8 cellular contexts compared by ENCODE assay signal in the genomic region with DNA sequence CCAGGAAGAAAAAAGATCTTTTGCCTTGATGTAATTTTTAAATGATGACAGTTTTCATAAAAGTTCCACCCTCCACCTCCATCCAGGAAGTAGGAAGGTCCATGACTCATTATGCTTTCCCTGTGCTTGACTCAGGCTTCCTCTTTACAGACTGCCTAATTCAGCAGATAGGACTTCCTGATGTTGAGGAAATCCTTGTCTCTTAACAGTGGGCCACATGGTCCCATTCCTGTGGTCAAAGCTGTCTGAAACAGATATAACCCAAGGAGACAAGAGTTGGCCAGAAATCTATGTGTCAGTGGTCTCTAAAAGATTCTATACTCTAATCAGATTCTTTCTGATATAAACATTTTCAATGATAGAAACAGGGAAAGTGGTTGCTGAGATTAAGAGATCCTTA.
DNase-seq lines count a peak whose midpoint lies in the region; ATAC-seq and TF ChIP-seq lines count a peak whose summit lies in the region.

No MANE protein-coding gene starts in this region.

- no peaks in the 10 kb centered on the region for H3K79me2 ChIP-seq in ACC112 (ENCODE audit: control insufficient read depth, insufficient read depth, low read length, unreplicated experiment)

- TF ChIP-seq CTCF in spleen (IDR thresholded peaks at IDR 0.05 in 8 of 11, conservative IDR thresholded peaks at IDR 0.05 in 3 of 11): no peak

- H3K27ac ChIP-seq in ACC112 (ENCODE audit: low read depth, low read length): peak overlapping the region; percentile 70
- no peak overlapping the region for H3K27ac ChIP-seq in right cardiac atrium (ENCODE audit: low read length)
- peak overlapping the region in 7 of 8 donors; percentile 65 to 76 (median 73) for H3K27ac ChIP-seq in spleen

- H3K4me1 ChIP-seq in ACC112 (ENCODE audit: control insufficient read depth, insufficient read depth, low read length, unreplicated experiment) (peaks cover 13% of the 10 kb centered on the region), right cardiac atrium (ENCODE audit: control insufficient read depth, insufficient read depth, low read length) (peaks cover 1% of the 10 kb centered on the region), spleen (peaks cover 0 to 30% (median 13%) of the 10 kb centered on the region in 6 donors)

- H3K36me3 ChIP-seq in ACC112 (ENCODE audit: insufficient read depth, low read length) (no peaks in the 10 kb centered on the region), spleen (peaks cover 0 to 14% (median 0%) of the 10 kb centered on the region in 6 donors)

- peak; percentile 37 for DNase-seq in UCSD-AML1 (lab: John Stamatoyannopoulos, UW; ENCODE audit: unreplicated experiment)
- DNase-seq in right cardiac atrium: no peak
- no peak for DNase-seq in spleen

- intact Hi-C loops in right cardiac atrium (cut with DNase I): no loop called here
- intact Hi-C loops in spleen (cut with DNase I; ENCODE audit: low total_unique reads): no loop called here

- ATAC-seq in HG02870 (IDR thresholded peaks at IDR 0.05; ENCODE audit: unreplicated experiment) (peak; percentile 54), right cardiac atrium (peak; percentile 87 to 97), GM19452 (IDR thresholded peaks at IDR 0.05; ENCODE audit: unreplicated experiment) (no peak), GM21786 (IDR thresholded peaks at IDR 0.05; ENCODE audit: unreplicated experiment) (no peak), HG03378 (IDR thresholded peaks at IDR 0.05; ENCODE audit: unreplicated experiment) (no peak)

- H3K4me3 ChIP-seq in ACC112 (ENCODE audit: low read depth, low read length) (no peak overlapping the region), right cardiac atrium (ENCODE audit: low read length) (no peak overlapping the region), spleen (no peak overlapping the region)

- H3K27me3 ChIP-seq in ACC112 (ENCODE audit: insufficient read depth, low read length): no peaks in the 10 kb centered on the region
- no peaks in the 10 kb centered on the region for H3K27me3 ChIP-seq in right cardiac atrium (ENCODE audit: control insufficient read depth, insufficient read depth)
- no peaks in the 10 kb centered on the region for H3K27me3 ChIP-seq in spleen (replicated peaks in 1 of 7)

- no peaks in the 10 kb centered on the region for H3K9me3 ChIP-seq in right cardiac atrium (ENCODE audit: control insufficient read depth, low read length)
- peaks cover 0 to 23% (median 6%) of the 10 kb centered on the region in 8 donors for H3K9me3 ChIP-seq in spleen

- TF ChIP-seq POLR2A in spleen (IDR thresholded peaks at IDR 0.05): no peak

- H2AFZ ChIP-seq in ACC112 (ENCODE audit: low read length, unreplicated experiment): peak overlapping the region; percentile 58

Comparison
In these comparisons a context has a peak if more than half of its experiments do, and no peak if none do; other contexts are left out.
1. ATAC-seq: peak in HG02870 (single experiment) and right cardiac atrium (2 of 2); none in GM19452 (single experiment), GM21786 (single experiment) and HG03378 (single experiment).